26 cellular contexts compared by ENCODE assay signal in genomic region chr4:171162478-171162877, GRCh38.
"Had no signal": no experiment of that assay in that cellular context is flagged by ENCODE, and none has a peak within 500 bp of the region (broad histone marks: within the 10 kb centered on the region; RNA-seq: fewer than 3 reads in every experiment).

No MANE protein-coding gene starts in this region.

- H3K27me3 ChIP-seq: neutrophil, right lobe of liver, sigmoid colon, spleen, stomach, testis, tibial artery, transverse colon, upper lobe of right lung, uterus had no signal

- H3K27ac ChIP-seq: neutrophil, pancreas, prostate gland, right lobe of liver, sigmoid colon, spleen, stomach, testis, tibial artery, transverse colon, upper lobe of right lung, uterus had no signal

- H3K4me1 ChIP-seq: prostate gland, right lobe of liver, sigmoid colon, spleen, stomach, testis, tibial artery, transverse colon, upper lobe of right lung, uterus had no signal

- H3K9me3 ChIP-seq: neutrophil, pancreas, prostate gland, right lobe of liver, testis, tibial artery, transverse colon, upper lobe of right lung, uterus had no signal

- FAIRE-seq: pancreas, small intestine had no signal

- H3K4me3 ChIP-seq: pancreas, prostate gland, right lobe of liver, sigmoid colon, spleen, stomach, testis, tibial artery, transverse colon, upper lobe of right lung, uterus had no signal

- H3K36me3 ChIP-seq: neutrophil, pancreas, prostate gland, right lobe of liver, sigmoid colon, spleen, stomach, tibial artery, transverse colon, upper lobe of right lung, uterus had no signal

- DNase-seq: naive B cell; naive thymus-derived CD8-positive, alpha-beta T cell; nephron progenitor cell; nucleus accumbens; pancreas; right cardiac atrium; right lobe of liver; sigmoid colon; small intestine; spleen; stimulated activated CD4-positive, alpha-beta T cell treated with anti-CD3 and anti-CD28 coated beads, Interleukin-12 subunit alpha, Interleukin-12 subunit beta, amount 100 ng/mL, for 4 hours; stimulated activated CD4-positive, alpha-beta T cell treated with anti-CD3 and anti-CD28 coated beads, Interleukin-1b, Interleukin-23, amount 100 ng/mL, for 48 hours; stimulated activated CD4-positive, alpha-beta T cell treated with anti-CD3 and anti-CD28 coated beads, Interleukin-4, amount 100 ng/mL, for 1 hour; stimulated activated CD4-positive, alpha-beta T cell treated with anti-CD3 and anti-CD28 coated beads, Interleukin-4, amount 100 ng/mL, for 4 hours; stimulated activated CD8-positive, alpha-beta memory T cell treated with anti-CD3 and anti-CD28 coated beads, Interleukin-4, amount 100 ng/mL, for 48 hours; stimulated activated naive CD4-positive, alpha-beta T cell treated with Interleukin-2 at 50 U/mL for 16 hours; stomach; testis; tibial artery; transverse colon; upper lobe of right lung; uterus had no signal

- ATAC-seq: naive thymus-derived CD8-positive, alpha-beta T cell; natural killer cell treated with Interleukin-12 subunit alpha and Interleukin-12 subunit beta and Interleukin-15 and Interleukin-18, amount 100 ng/mL, for 72 hours; right cardiac atrium; stimulated activated memory B cell treated with anti-CD40 and anti-IgM and Interleukin-4, amounts not matched to agents 10 μg/mL and 1 μg/mL and 100 μg/mL, for 72 hours; upper lobe of right lung had no signal
